Comparison of ENCODE assay signal across 8 cellular contexts in the genomic region with DNA sequence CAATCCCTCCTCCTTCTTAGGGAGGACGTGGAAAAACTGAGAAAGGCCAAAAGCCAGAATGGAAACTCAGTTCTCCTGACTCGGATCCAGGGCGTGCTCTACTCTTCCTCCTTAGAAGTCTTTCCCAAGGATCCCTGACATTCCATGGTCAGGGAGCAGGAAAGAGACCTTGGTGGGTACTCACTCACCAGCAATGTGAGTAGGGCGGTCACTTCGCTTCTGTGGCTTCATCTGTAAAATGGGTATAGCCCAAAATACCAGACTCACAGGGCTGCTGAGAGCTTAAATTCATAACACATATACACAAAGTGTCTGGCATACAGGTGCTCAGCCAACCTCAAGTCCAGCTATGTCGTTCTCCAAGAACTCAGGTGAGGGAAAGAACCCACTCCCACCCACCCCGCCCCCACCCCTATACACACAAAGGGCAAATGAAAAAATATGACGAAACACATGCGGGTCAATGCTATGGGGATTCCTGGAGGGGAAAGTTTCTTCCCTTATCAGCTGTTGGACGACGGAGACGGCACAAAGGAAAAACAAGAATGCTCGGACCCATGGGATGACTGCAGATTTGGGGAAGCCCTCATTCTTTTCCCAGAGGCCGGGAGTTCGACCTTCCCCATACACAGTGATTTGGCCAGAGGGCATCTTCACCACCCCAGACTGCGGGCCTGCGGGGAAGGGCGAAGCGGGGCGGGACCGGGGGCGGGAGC. TPM values are rescaled to one million over a fixed set of nuclear protein-coding genes. Genes with fewer than 3 reads are reported as not detected.
DNase-seq lines count a peak whose midpoint lies in the region; ATAC-seq, FAIRE-seq and TF ChIP-seq lines count a peak whose summit lies in the region.

No MANE protein-coding gene starts in this region.

- no peak overlapping the region; the same call in 1 of the 2 replicates for H2AFZ ChIP-seq in Karpas-422 (ENCODE audit: low read length)

- H3K27ac Mint-ChIP-seq in CD14-positive monocyte, result peak overlapping the region; percentile 82 to 95 (median 90)
- peak overlapping the region; percentile 90 for H3K27ac Mint-ChIP-seq in neural crest cell (ENCODE audit: unreplicated experiment)

- H3K27me3 Mint-ChIP-seq in CD14-positive monocyte (ENCODE audit: low read depth in 3 of 3) (peaks cover 1 to 11% (median 2%) of the 10 kb centered on the region in 3 donors), neural crest cell (ENCODE audit: low read depth) (no peaks in the 10 kb centered on the region)

- no peak for FAIRE-seq in D721Med (lab: Jason Lieb, UNC)

- peak overlapping the region; percentile 75 to 81 for H3K4me3 Mint-ChIP-seq in CD14-positive monocyte
- peak overlapping the region; percentile 89 for H3K4me3 Mint-ChIP-seq in neural crest cell

- H4K20me1 ChIP-seq in Karpas-422 (ENCODE audit: insufficient read depth, low read depth, low read length), result no peaks in the 10 kb centered on the region

- H3K4me1 ChIP-seq in Karpas-422 (ENCODE audit: low read length) (peaks cover 13% of the 10 kb centered on the region), ectodermal cell (ENCODE audit: control insufficient read depth, insufficient read depth, low read length) (peaks cover 3% of the 10 kb centered on the region)

- no peaks in the 10 kb centered on the region for H3K79me2 ChIP-seq in Karpas-422 (ENCODE audit: low read length)

- no peaks in the 10 kb centered on the region for H3K36me3 ChIP-seq in Karpas-422 (ENCODE audit: insufficient read depth, low read length)
- H3K36me3 ChIP-seq in ectodermal cell (ENCODE audit: control insufficient read depth, insufficient read depth, low read length), result no peaks in the 10 kb centered on the region

- H3K9me3 Mint-ChIP-seq in CD14-positive monocyte (no peaks in the 10 kb centered on the region), neural crest cell (no peaks in the 10 kb centered on the region)

- H3K4me1 Mint-ChIP-seq in CD14-positive monocyte, result peaks cover 35% of the 10 kb centered on the region
- H3K4me1 Mint-ChIP-seq in neural crest cell, result peaks cover 8% of the 10 kb centered on the region

- peak overlapping the region; percentile 83; the same call in 1 of the 2 replicates for H3K9ac ChIP-seq in Karpas-422 (ENCODE audit: low read length)

- WGBS in ectodermal cell, 2 experiments, result 36 to 38% methylated on average over 21 of the region's 22 CpGs

- H3K9me3 ChIP-seq in Karpas-422 (ENCODE audit: low read length) (no peaks in the 10 kb centered on the region), ectodermal cell (ENCODE audit: control insufficient read depth, low read length) (no peaks in the 10 kb centered on the region)

- DNase-seq in CD14-positive monocyte (ENCODE audit: low spot score) (no peak), Karpas-422 (no peak), neural crest cell (ENCODE audit: low read depth, low spot score) (no peak), D721Med (ENCODE audit: insufficient read length, low spot score) (no peak), NCI-H2081 (lab: John Stamatoyannopoulos, UW) (no peak)

- H3K27ac ChIP-seq in Karpas-422 (ENCODE audit: low read length) (no peak overlapping the region), ectodermal cell (ENCODE audit: insufficient read depth, low read depth, low read length, poor library complexity, severe bottlenecking) (no peak overlapping the region)

- no peaks in the 10 kb centered on the region for H3K27me3 ChIP-seq in Karpas-422 (ENCODE audit: low read length)
- H3K27me3 ChIP-seq in ectodermal cell (ENCODE audit: control insufficient read depth, insufficient read depth, low read length, poor library complexity, severe bottlenecking), result peaks cover 8% of the 10 kb centered on the region

- H3K4me2 ChIP-seq in Karpas-422 (ENCODE audit: low read depth, low read length, poor library complexity, severe bottlenecking), result peak overlapping the region; percentile 92

- H3K9me2 ChIP-seq in Karpas-422 (replicated peaks; ENCODE audit: insufficient read depth, low read length), result no peaks in the 10 kb centered on the region

- intact Hi-C loops in CD14-positive monocyte (cut with micrococcal nuclease), result no loop called here

- H3K4me3 ChIP-seq in Karpas-422 (ENCODE audit: low read length) (peak overlapping the region; percentile 91; the same call in 1 of the 2 replicates), ectodermal cell (ENCODE audit: insufficient read depth, low read depth, low read length) (peak overlapping the region; percentile 84)

- no peak for ATAC-seq in HG03520 (IDR thresholded peaks at IDR 0.05; ENCODE audit: unreplicated experiment)
- ATAC-seq in GM21576 (IDR thresholded peaks at IDR 0.05; ENCODE audit: unreplicated experiment), result no peak

- TF ChIP-seq CTCF in CD14-positive monocyte (IDR thresholded peaks at IDR 0.05) (no peak), neural crest cell (conservative IDR thresholded peaks at IDR 0.05) (no peak), D721Med (IDR thresholded peaks at IDR 0.05; ENCODE audit: insufficient read depth, missing control alignments) (no peak)

- peaks cover 18 to 21% of the 10 kb centered on the region in 2 donors for H3K36me3 Mint-ChIP-seq in CD14-positive monocyte
- peaks cover 2% of the 10 kb centered on the region for H3K36me3 Mint-ChIP-seq in neural crest cell (ENCODE audit: low read depth)

RNA-seq across cellular contexts. Expression of a gene that starts 0.5 kb away (rescaled TPM):
- 1 to 10 TPM; 8.4 to 9.0 TPM for polyA plus RNA-seq in CD14-positive monocyte
- 17.5 and 24.9 TPM in 2 replicates for total RNA-seq in Karpas-422 (2014; rRNA removed; shearing (Covaris generic); ENCODE audit: low replicate concordance)
- 63.9 TPM for polyA plus RNA-seq in ectodermal cell (2013, experiment 1 of 4)
- 62.3 TPM for polyA plus RNA-seq in ectodermal cell (2013, experiment 2 of 4)
- 51.2 TPM for polyA plus RNA-seq in ectodermal cell (2013, experiment 3 of 4)
- polyA plus RNA-seq in ectodermal cell (2013, experiment 4 of 4), result 53.7 TPM
- total RNA-seq in neural crest cell, result 85.7 and 95.8 TPM in 2 replicates

RNA-seq across cellular contexts. Expression of a gene that starts 31.5 kb away (rescaled TPM):
- polyA plus RNA-seq in CD14-positive monocyte, result 10 to 100 TPM; 51.2 to 53.7 TPM
- 26.1 and 53.7 TPM in 2 replicates for total RNA-seq in Karpas-422 (2014; rRNA removed; shearing (Covaris generic); ENCODE audit: low replicate concordance)
- 99.0 TPM for polyA plus RNA-seq in ectodermal cell (2013, experiment 1 of 4)
- 91.4 TPM for polyA plus RNA-seq in ectodermal cell (2013, experiment 2 of 4)
- 84.3 TPM for polyA plus RNA-seq in ectodermal cell (2013, experiment 3 of 4)
- 81.1 TPM for polyA plus RNA-seq in ectodermal cell (2013, experiment 4 of 4)
- 100.0 and 103 TPM in 2 replicates for total RNA-seq in neural crest cell

RNA-seq across cellular contexts. Expression of a gene that starts 31.8 kb away (rescaled TPM):
- 10 to 100 TPM; 34.5 to 41.7 TPM for polyA plus RNA-seq in CD14-positive monocyte
- total RNA-seq in Karpas-422 (2014; rRNA removed; shearing (Covaris generic); ENCODE audit: low replicate concordance), result 6.0 and 8.3 TPM in 2 replicates
- polyA plus RNA-seq in ectodermal cell (2013, experiment 1 of 4), result 32.8 TPM
- polyA plus RNA-seq in ectodermal cell (2013, experiment 2 of 4), result 48.5 TPM
- polyA plus RNA-seq in ectodermal cell (2013, experiment 3 of 4), result 32.2 TPM
- 38.3 TPM for polyA plus RNA-seq in ectodermal cell (2013, experiment 4 of 4)
- total RNA-seq in neural crest cell, result 31.0 and 31.3 TPM in 2 replicates

RNA-seq across cellular contexts. Expression of a gene that starts 58.4 kb away (rescaled TPM):
- not detected for polyA plus RNA-seq in CD14-positive monocyte
- not detected in 2 replicates for total RNA-seq in Karpas-422 (2014; rRNA removed; shearing (Covaris generic); ENCODE audit: low replicate concordance)
- polyA plus RNA-seq in ectodermal cell (2013, experiment 1 of 4), result not detected
- not detected for polyA plus RNA-seq in ectodermal cell (2013, experiment 2 of 4)
- polyA plus RNA-seq in ectodermal cell (2013, experiment 3 of 4), result not detected
- not detected for polyA plus RNA-seq in ectodermal cell (2013, experiment 4 of 4)
- total RNA-seq in neural crest cell, result not detected in 2 replicates
